ENCODE assay signal across 27 cellular contexts in the genomic region with DNA sequence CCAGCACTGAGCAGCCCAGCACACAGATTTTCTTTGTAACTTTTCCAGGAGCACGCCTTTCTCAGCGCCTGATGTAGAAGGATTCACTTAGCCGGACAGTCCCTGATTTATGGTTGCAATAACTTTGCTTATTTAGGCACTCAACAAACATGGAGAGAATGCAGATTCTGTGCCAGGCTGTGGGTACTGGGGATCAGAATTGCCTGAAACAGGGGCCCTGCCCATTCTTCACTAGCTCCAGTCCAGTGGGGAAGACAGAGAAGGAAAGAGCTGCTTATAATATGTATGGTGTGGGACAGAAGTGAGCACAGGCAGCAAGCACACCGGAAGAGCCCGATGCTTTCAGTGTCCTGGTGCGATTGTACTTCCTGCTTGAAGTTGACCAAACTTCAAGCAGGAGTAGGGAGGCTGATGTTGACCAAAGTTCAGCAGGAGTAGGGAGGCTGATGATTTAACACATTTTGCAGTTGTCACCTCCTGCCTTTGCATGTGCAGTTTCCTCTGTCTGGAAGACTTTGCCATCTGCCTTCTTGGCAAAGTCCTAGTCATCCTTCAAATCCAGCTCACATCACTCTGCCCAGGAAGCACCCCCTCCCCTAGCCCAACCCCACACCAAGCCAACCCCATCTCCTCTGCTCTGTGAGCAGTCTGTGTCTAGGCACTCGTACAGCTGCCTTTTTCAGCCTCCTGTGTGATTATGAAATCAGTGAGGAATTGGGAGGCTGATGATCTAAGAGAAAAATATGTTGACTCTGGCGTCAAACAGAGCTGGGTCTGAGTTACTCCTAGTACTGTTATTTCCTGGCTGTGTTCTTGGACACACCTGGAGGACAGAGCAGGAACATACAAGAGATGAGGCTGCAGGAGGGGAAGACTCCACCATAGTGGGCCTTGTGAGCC. TPM values are rescaled to one million over a fixed set of nuclear protein-coding genes. Genes with fewer than 3 reads are reported as not detected.
DNase-seq lines count a peak whose midpoint lies in the region; ATAC-seq and TF ChIP-seq lines count a peak whose summit lies in the region.
"Had no signal": no experiment of that assay in that cellular context is flagged by ENCODE, and none has a peak within 500 bp of the region (broad histone marks: within the 10 kb centered on the region; RNA-seq: fewer than 3 reads in every experiment).

No MANE protein-coding gene starts in this region.

- no peaks in the 10 kb centered on the region for H3K79me2 ChIP-seq in osteoblast (ENCODE audit: insufficient read depth, low read length)

- POLR2A ChIA-PET in MCF 10A (lab: Yijun Ruan, JAX) = interaction anchor here (0.7 kb wide), 1 partner anchor 134 kb away, joined by 3 read pairs; no protein-coding TSS in a partner anchor
- POLR2A ChIA-PET in T-cell (lab: Charles Lee) = no interaction called here

- CTCF ChIA-PET in MCF 10A (lab: Yijun Ruan, JAX) = interaction anchor here (0.6 to 1.5 kb wide), 4 partner anchors 21 to 135 kb away, joined by 3 to 5 read pairs (median 4); no protein-coding TSS in a partner anchor
- CTCF ChIA-PET in T-cell (lab: Charles Lee) = no interaction called here

- BruUV-seq in MCF 10A (replicated peaks; lab: Mats Ljungman, UMichigan) = no TSS peak

- H4K20me1 ChIP-seq in osteoblast (ENCODE audit: insufficient read depth, low read length) = no peaks in the 10 kb centered on the region
- H4K20me1 ChIP-seq: BLaER1 treated with 17β-estradiol and CSF1 and Interleukin-3, amounts not matched to agents 10 nM and 100 nM had no signal

- H3K36me3 Mint-ChIP-seq in MCF 10A (ENCODE audit: insufficient read depth, unreplicated experiment) (no peaks in the 10 kb centered on the region), T-cell (no peaks in the 10 kb centered on the region)
- H3K36me3 Mint-ChIP-seq: memory B cell had no signal

- H3K4me3 ChIP-seq in breast epithelium = no peak overlapping the region
- H3K4me3 ChIP-seq in muscle layer of colon (ENCODE audit: low read depth in 1 of 2, low read length in 2 of 2) = peak overlapping the region in 1 of 2 donors; percentile 15
- H3K4me3 ChIP-seq in vagina = no peak overlapping the region
- H3K4me3 ChIP-seq in osteoblast (ENCODE audit: insufficient read depth, low read length) = no peak overlapping the region
- H3K4me3 ChIP-seq: adrenal gland; BLaER1 treated with 17β-estradiol and CSF1 and Interleukin-3, amounts not matched to agents 10 nM and 100 nM; cardiac muscle cell; skin epidermis; upper lobe of right lung had no signal

- peak; percentile 16 for TF ChIP-seq CTCF in MCF 10A (IDR thresholded peaks at IDR 0.05; ENCODE audit: unreplicated experiment)
- TF ChIP-seq CTCF in breast epithelium (IDR thresholded peaks at IDR 0.05) = no peak
- TF ChIP-seq CTCF in vagina (IDR thresholded peaks at IDR 0.05) = peak in 1 of 3 experiments; percentile 9
- TF ChIP-seq CTCF in osteoblast (IDR thresholded peaks at IDR 0.05; ENCODE audit: extremely low read depth, low read depth, low read length) = no peak

- intact Hi-C loops in MCF 10A (cut with micrococcal nuclease) (no loop called here), breast epithelium (cut with DNase I; ENCODE audit: low total_unique reads) (no loop called here), vagina (cut with DNase I) (no loop called here)

- no peak overlapping the region for H3K9ac ChIP-seq in muscle layer of colon (ENCODE audit: low read length)
- H3K9ac ChIP-seq: BLaER1 treated with 17β-estradiol and CSF1 and Interleukin-3, amounts not matched to agents 10 nM and 100 nM; KMS-11 had no signal

- no peaks in the 10 kb centered on the region for H3K36me3 ChIP-seq in breast epithelium
- H3K36me3 ChIP-seq in muscle layer of colon (ENCODE audit: insufficient read depth, low read length) = no peaks in the 10 kb centered on the region
- H3K36me3 ChIP-seq in vagina = no peaks in the 10 kb centered on the region
- H3K36me3 ChIP-seq in osteoblast (ENCODE audit: insufficient read depth, low read length) = no peaks in the 10 kb centered on the region
- H3K36me3 ChIP-seq: adrenal gland; BLaER1 treated with 17β-estradiol and CSF1 and Interleukin-3, amounts not matched to agents 10 nM and 100 nM; cardiac muscle cell; upper lobe of right lung had no signal

- no peak overlapping the region for H3K27ac Mint-ChIP-seq in MCF 10A (ENCODE audit: low read depth, unreplicated experiment)
- no peak overlapping the region for H3K27ac Mint-ChIP-seq in T-cell
- H3K27ac Mint-ChIP-seq: memory B cell; T-helper 1 cell treated with Interleukin-12 subunit alpha and Interleukin-12 subunit beta and Interleukin-4 antibody, amounts not matched to agents 30 μg/mL and 1 μg/mL, for 36 hours had no signal

- TF ChIP-seq POLR2A in breast epithelium (IDR thresholded peaks at IDR 0.05) (no peak), vagina (IDR thresholded peaks at IDR 0.05) (no peak), GM18505 (IDR thresholded peaks at IDR 0.05; ENCODE audit: borderline replicate concordance, extremely low read depth, insufficient read depth, insufficient read length) (no peak)

- no peak overlapping the region for H2AFZ ChIP-seq in osteoblast (ENCODE audit: low read length)

- H3K4me1 ChIP-seq in breast epithelium (no peaks in the 10 kb centered on the region), muscle layer of colon (ENCODE audit: insufficient read depth, low read length) (peaks cover 55% of the 10 kb centered on the region), vagina (peaks cover 31% of the 10 kb centered on the region), osteoblast (ENCODE audit: insufficient read depth, low read length) (no peaks in the 10 kb centered on the region)
- H3K4me1 ChIP-seq: adrenal gland; BLaER1 treated with 17β-estradiol and CSF1 and Interleukin-3, amounts not matched to agents 10 nM and 100 nM; upper lobe of right lung had no signal

- H3K4me3 Mint-ChIP-seq in MCF 10A (ENCODE audit: unreplicated experiment) = no peak overlapping the region
- no peak overlapping the region for H3K4me3 Mint-ChIP-seq in T-cell
- H3K4me3 Mint-ChIP-seq: memory B cell; nephron; T-helper 1 cell treated with Interleukin-12 subunit alpha and Interleukin-12 subunit beta and Interleukin-4 antibody, amounts not matched to agents 30 μg/mL and 1 μg/mL, for 36 hours had no signal

- H3K27me3 Mint-ChIP-seq in MCF 10A (ENCODE audit: insufficient read depth, unreplicated experiment) (no peaks in the 10 kb centered on the region), T-cell (peaks cover 6 to 24% of the 10 kb centered on the region in 2 donors)

- no peak overlapping the region for H3K4me2 ChIP-seq in osteoblast (ENCODE audit: insufficient read depth, low read length)
- H3K4me2 ChIP-seq: BLaER1 treated with 17β-estradiol and CSF1 and Interleukin-3, amounts not matched to agents 10 nM and 100 nM; KMS-11 had no signal

- peaks cover 21% of the 10 kb centered on the region for H3K4me1 Mint-ChIP-seq in MCF 10A (ENCODE audit: insufficient read depth, unreplicated experiment)
- H3K4me1 Mint-ChIP-seq in T-cell = no peaks in the 10 kb centered on the region
- H3K4me1 Mint-ChIP-seq: memory B cell had no signal

- H3K27ac ChIP-seq in breast epithelium (no peak overlapping the region), muscle layer of colon (ENCODE audit: low read depth, low read length) (peak overlapping the region; percentile 57), vagina (peak overlapping the region; percentile 53), osteoblast (ENCODE audit: low read depth, low read length) (no peak overlapping the region)
- H3K27ac ChIP-seq: adrenal gland; BLaER1 treated with 17β-estradiol and CSF1 and Interleukin-3, amounts not matched to agents 10 nM and 100 nM; cardiac muscle cell; KMS-11; upper lobe of right lung had no signal

- H3K9me3 ChIP-seq in breast epithelium (no peaks in the 10 kb centered on the region), muscle layer of colon (ENCODE audit: low read length) (no peaks in the 10 kb centered on the region), vagina (no peaks in the 10 kb centered on the region), osteoblast (ENCODE audit: low read depth, low read length) (no peaks in the 10 kb centered on the region)
- H3K9me3 ChIP-seq: adrenal gland, upper lobe of right lung had no signal

- peak; percentile 48 for ATAC-seq in esophagus mucosa
- no peak for ATAC-seq in GM18505 (IDR thresholded peaks at IDR 0.05; ENCODE audit: unreplicated experiment)
- ATAC-seq in T-cell (replicated peaks in 1 of 4) = no peak
- ATAC-seq: upper lobe of right lung had no signal

- DNase-seq in MCF 10A (ENCODE audit: unreplicated experiment) (peak; percentile 40), breast epithelium (ENCODE audit: low spot score in 2 of 2) (no peak), vagina (ENCODE audit: extremely low spot score in 2 of 2) (no peak), T-cell (no peak), osteoblast (ENCODE audit: insufficient read length, low spot score, missing footprints) (no peak)
- DNase-seq: activated CD4-positive, alpha-beta T cell treated with anti-CD3 and anti-CD28 coated beads, Interleukin-2, amount 50 U/mL, for 4 hours; activated gamma-delta T cell treated with Interleukin-2 at 50 U/mL for 16 hours; adrenal gland; NCI-H1930; NCI-H2227 treated with DMSO at 0.1 percent for 48 hours; NCI-H774; posterior cingulate gyrus; stimulated activated CD4-positive, alpha-beta T cell treated with anti-CD3 and anti-CD28 coated beads, Interleukin-2, amount 100 ng/mL, for 48 hours; stimulated activated naive CD4-positive, alpha-beta T cell treated with Interleukin-2 at 50 U/mL for 16 hours; upper lobe of right lung had no signal

- H3K9me3 Mint-ChIP-seq in MCF 10A (ENCODE audit: unreplicated experiment) = no peaks in the 10 kb centered on the region
- no peaks in the 10 kb centered on the region for H3K9me3 Mint-ChIP-seq in T-cell
- H3K9me3 Mint-ChIP-seq: memory B cell; nephron; T-helper 1 cell treated with Interleukin-12 subunit alpha and Interleukin-12 subunit beta and Interleukin-4 antibody, amounts not matched to agents 30 μg/mL and 1 μg/mL, for 36 hours had no signal

- H3K27me3 ChIP-seq in breast epithelium (no peaks in the 10 kb centered on the region), muscle layer of colon (ENCODE audit: control insufficient read depth in 1 of 2, insufficient read depth in 2 of 2, low read length in 2 of 2) (no peaks in the 10 kb centered on the region), vagina (no peaks in the 10 kb centered on the region), osteoblast (ENCODE audit: insufficient read depth, low read length) (peaks cover 3% of the 10 kb centered on the region)
- H3K27me3 ChIP-seq: adrenal gland; BLaER1 treated with 17β-estradiol and CSF1 and Interleukin-3, amounts not matched to agents 10 nM and 100 nM; cardiac muscle cell had no signal

RNA-seq across cellular contexts. Expression of gene PRIMA1, which starts 12.0 kb away (rescaled TPM):
- total RNA-seq in MCF 10A (2022) (0.07 TPM in 1 of 2 replicates, not detected in the other), breast epithelium (1 to 10 TPM in 2 of 3 donors, under 1 TPM in 1; 0.98 to 2.1 (median 1.3) TPM), esophagus mucosa (1.8 TPM), vagina (6.1 TPM), T-cell (not detected), osteoblast (not detected in 2 replicates)
- total RNA-seq: A172, G401 had no signal

Comparison
In these comparisons a context has a peak if more than half of its experiments do, and no peak if none do; other contexts are left out.
1. H3K27ac ChIP-seq: peak in muscle layer of colon (single experiment) and vagina (single experiment); none in breast epithelium (0 of 2) and osteoblast (single experiment).